Comparison of ENCODE assay signal across 27 cellular contexts in genomic region chr5:141534492-141535213, GRCh38. TPM values are rescaled to one million over a fixed set of nuclear protein-coding genes. Genes with fewer than 3 reads are reported as not detected.
DNase-seq lines count a peak whose midpoint lies in the region; ATAC-seq and TF ChIP-seq lines count a peak whose summit lies in the region.
"Had no signal": no experiment of that assay in that cellular context is flagged by ENCODE, and none has a peak within 500 bp of the region (broad histone marks: within the 10 kb centered on the region; RNA-seq: fewer than 3 reads in every experiment).

No MANE protein-coding gene starts in this region.

- H3K4me1 Mint-ChIP-seq in activated naive CD4-positive, alpha-beta T cell treated with anti-CD3 and anti-CD28 coated beads, Interleukin-2, amount 10 ng/mL, durations not matched to agents 7 days and 5 days, result no peaks in the 10 kb centered on the region
- H3K4me1 Mint-ChIP-seq in endothelial cell (ENCODE audit: unreplicated experiment), result peaks cover 8% of the 10 kb centered on the region
- peaks cover 2% of the 10 kb centered on the region for H3K4me1 Mint-ChIP-seq in stimulated activated effector memory CD8-positive, alpha-beta T cell treated with anti-CD3 and anti-CD28 coated beads, Interleukin-12 subunit alpha, Interleukin-12 subunit beta, amount 100 ng/mL, for 72 hours

- H3K36me3 Mint-ChIP-seq in activated naive CD4-positive, alpha-beta T cell treated with anti-CD3 and anti-CD28 coated beads, Interleukin-2, amount 10 ng/mL, durations not matched to agents 7 days and 5 days, result peaks cover 29% of the 10 kb centered on the region
- H3K36me3 Mint-ChIP-seq in endothelial cell (ENCODE audit: low read depth, unreplicated experiment), result peaks cover 24% of the 10 kb centered on the region
- H3K36me3 Mint-ChIP-seq in stimulated activated effector memory CD8-positive, alpha-beta T cell treated with anti-CD3 and anti-CD28 coated beads, Interleukin-12 subunit alpha, Interleukin-12 subunit beta, amount 100 ng/mL, for 72 hours, result no peaks in the 10 kb centered on the region

- ATAC-seq in stimulated activated effector memory CD8-positive, alpha-beta T cell treated with anti-CD3 and anti-CD28 coated beads, Interleukin-12 subunit alpha, Interleukin-12 subunit beta, amount 100 ng/mL, for 72 hours, result no peak
- no peak for ATAC-seq in GM21367 (IDR thresholded peaks at IDR 0.05; ENCODE audit: unreplicated experiment)
- ATAC-seq in HG02973 (IDR thresholded peaks at IDR 0.05; ENCODE audit: unreplicated experiment), result no peak
- ATAC-seq: body of pancreas, foreskin keratinocyte had no signal

- no peaks in the 10 kb centered on the region for H3K27me3 ChIP-seq in Karpas-422 (ENCODE audit: low read length)
- H3K27me3 ChIP-seq: BLaER1 treated with 17β-estradiol and CSF1 and Interleukin-3, amounts not matched to agents 10 nM and 100 nM; body of pancreas; foreskin keratinocyte; ovary; Peyer's patch had no signal

- no peak for TF ChIP-seq CTCF in endothelial cell (IDR thresholded peaks at IDR 0.05; ENCODE audit: unreplicated experiment)

- H3K9me3 Mint-ChIP-seq in activated naive CD4-positive, alpha-beta T cell treated with anti-CD3 and anti-CD28 coated beads, Interleukin-2, amount 10 ng/mL, durations not matched to agents 7 days and 5 days, result no peaks in the 10 kb centered on the region
- no peaks in the 10 kb centered on the region for H3K9me3 Mint-ChIP-seq in endothelial cell (ENCODE audit: unreplicated experiment)
- H3K9me3 Mint-ChIP-seq in stimulated activated effector memory CD8-positive, alpha-beta T cell treated with anti-CD3 and anti-CD28 coated beads, Interleukin-12 subunit alpha, Interleukin-12 subunit beta, amount 100 ng/mL, for 72 hours, result no peaks in the 10 kb centered on the region
- H3K9me3 Mint-ChIP-seq: IgD-negative memory B cell had no signal

- CTCF ChIA-PET in activated naive CD4-positive, alpha-beta T cell treated with anti-CD3 and anti-CD28 coated beads, Interleukin-2, amount 10 ng/mL, durations not matched to agents 7 days and 5 days (lab: Charles Lee), result interaction anchor here (2.8 kb wide), 1 partner anchor 10 kb away, joined by 12 read pairs; no protein-coding TSS in a partner anchor

- H3K9ac ChIP-seq in Karpas-422 (ENCODE audit: low read length), result no peak overlapping the region
- H3K9ac ChIP-seq: BLaER1 treated with 17β-estradiol and CSF1 and Interleukin-3, amounts not matched to agents 10 nM and 100 nM had no signal

- H4K20me1 ChIP-seq in Karpas-422 (ENCODE audit: insufficient read depth, low read depth, low read length), result no peaks in the 10 kb centered on the region

- no peak overlapping the region for H2AFZ ChIP-seq in Karpas-422 (ENCODE audit: low read length)

- peaks cover 31% of the 10 kb centered on the region for H3K36me3 ChIP-seq in Karpas-422 (ENCODE audit: insufficient read depth, low read length)
- H3K36me3 ChIP-seq: ovary had no signal

- no peak overlapping the region for H3K4me3 ChIP-seq in Karpas-422 (ENCODE audit: low read length)
- H3K4me3 ChIP-seq: BLaER1 treated with 17β-estradiol and CSF1 and Interleukin-3, amounts not matched to agents 10 nM and 100 nM; body of pancreas; ovary; Peyer's patch; thoracic aorta had no signal

- H3K9me3 ChIP-seq in Karpas-422 (ENCODE audit: low read length), result no peaks in the 10 kb centered on the region
- H3K9me3 ChIP-seq: BLaER1 treated with 17β-estradiol and CSF1 and Interleukin-3, amounts not matched to agents 10 nM and 100 nM; body of pancreas; ovary; Peyer's patch; thoracic aorta had no signal

- H3K27me3 Mint-ChIP-seq in activated naive CD4-positive, alpha-beta T cell treated with anti-CD3 and anti-CD28 coated beads, Interleukin-2, amount 10 ng/mL, durations not matched to agents 7 days and 5 days, result no peaks in the 10 kb centered on the region
- no peaks in the 10 kb centered on the region for H3K27me3 Mint-ChIP-seq in endothelial cell (ENCODE audit: unreplicated experiment)
- H3K27me3 Mint-ChIP-seq: IgD-negative memory B cell, naive B cell had no signal

- no peaks in the 10 kb centered on the region for H3K9me2 ChIP-seq in Karpas-422 (replicated peaks; ENCODE audit: insufficient read depth, low read length)

- no peak overlapping the region for H3K4me2 ChIP-seq in Karpas-422 (ENCODE audit: low read depth, low read length, poor library complexity, severe bottlenecking)
- H3K4me2 ChIP-seq: BLaER1 treated with 17β-estradiol and CSF1 and Interleukin-3, amounts not matched to agents 10 nM and 100 nM had no signal

- peaks cover 10% of the 10 kb centered on the region; the same call in 1 of the 2 replicates for H3K79me2 ChIP-seq in Karpas-422 (ENCODE audit: low read length)

- no peak for DNase-seq in activated naive CD4-positive, alpha-beta T cell treated with anti-CD3 and anti-CD28 coated beads, Interleukin-2, amount 10 ng/mL, durations not matched to agents 7 days and 5 days
- DNase-seq in activated naive CD4-positive, alpha-beta T cell treated with Interleukin-2 at 50 U/mL for 16 hours, result no peak
- DNase-seq in Karpas-422 (no peak), endothelial cell (ENCODE audit: low spot score) (no peak), GM03348 (ENCODE audit: low spot score) (no peak)
- peak in 1 of 2 donors; percentile 23 for DNase-seq in stimulated activated effector memory CD8-positive, alpha-beta T cell treated with anti-CD3 and anti-CD28 coated beads, Interleukin-12 subunit alpha, Interleukin-12 subunit beta, amount 100 ng/mL, for 72 hours (ENCODE audit: low spot score in 2 of 2)
- DNase-seq: ACHN; activated CD4-positive, alpha-beta T cell treated with anti-CD3 and anti-CD28 coated beads for 1 hour; activated CD8-positive, alpha-beta memory T cell treated with anti-CD3 and anti-CD28 coated beads for 24 hours; activated T-cell treated with anti-CD3 and anti-CD28 coated beads, Interleukin-2, amount 50 U/mL, for 48 hours; body of pancreas; DMS 273 treated with DMSO at 0.1 percent for 48 hours; effector CD4-positive, alpha-beta T cell; foreskin keratinocyte; naive B cell; NCI-H1417 treated with DMSO at 0.1 percent for 48 hours; NCI-H510A treated with DMSO at 0.1 percent for 48 hours; ovary; Peyer's patch; stimulated activated CD4-positive, alpha-beta T cell treated with anti-CD3 and anti-CD28 coated beads, Interleukin-2, amount 100 ng/mL, for 48 hours; stimulated activated naive CD4-positive, alpha-beta T cell; T-helper 1 cell had no signal

- peak overlapping the region; percentile 22 for H3K27ac Mint-ChIP-seq in activated naive CD4-positive, alpha-beta T cell treated with anti-CD3 and anti-CD28 coated beads, Interleukin-2, amount 10 ng/mL, durations not matched to agents 7 days and 5 days
- H3K27ac Mint-ChIP-seq in endothelial cell (ENCODE audit: unreplicated experiment), result no peak overlapping the region
- H3K27ac Mint-ChIP-seq in stimulated activated effector memory CD8-positive, alpha-beta T cell treated with anti-CD3 and anti-CD28 coated beads, Interleukin-12 subunit alpha, Interleukin-12 subunit beta, amount 100 ng/mL, for 72 hours, result peak overlapping the region; percentile 83

- peaks cover 47% of the 10 kb centered on the region for H3K4me1 ChIP-seq in Karpas-422 (ENCODE audit: low read length)
- H3K4me1 ChIP-seq: Peyer's patch had no signal

- peak overlapping the region; percentile 100 for H3K27ac ChIP-seq in Karpas-422 (ENCODE audit: low read length)
- H3K27ac ChIP-seq: BLaER1 treated with 17β-estradiol and CSF1 and Interleukin-3, amounts not matched to agents 10 nM and 100 nM; body of pancreas; foreskin keratinocyte; ovary; Peyer's patch; thoracic aorta had no signal

- H3K4me3 Mint-ChIP-seq in activated naive CD4-positive, alpha-beta T cell treated with anti-CD3 and anti-CD28 coated beads, Interleukin-2, amount 10 ng/mL, durations not matched to agents 7 days and 5 days, result no peak overlapping the region
- peak overlapping the region; percentile 19 for H3K4me3 Mint-ChIP-seq in endothelial cell (ENCODE audit: unreplicated experiment)
- no peak overlapping the region for H3K4me3 Mint-ChIP-seq in stimulated activated effector memory CD8-positive, alpha-beta T cell treated with anti-CD3 and anti-CD28 coated beads, Interleukin-12 subunit alpha, Interleukin-12 subunit beta, amount 100 ng/mL, for 72 hours
- H3K4me3 Mint-ChIP-seq: IgD-negative memory B cell, naive B cell had no signal

RNA-seq across cellular contexts. Expression of gene PCDHGC5, which starts 45.8 kb away (rescaled TPM):
- 5.1 and 5.8 TPM in 2 replicates for total RNA-seq in Karpas-422 (2014; rRNA removed; shearing (Covaris generic); ENCODE audit: low replicate concordance)
- total RNA-seq in endothelial cell (ENCODE audit: unreplicated experiment), result 2.9 TPM

RNA-seq across cellular contexts. Expression of gene PCDHGC4, which starts 49.8 kb away (rescaled TPM):
- total RNA-seq in Karpas-422 (2014; rRNA removed; shearing (Covaris generic); ENCODE audit: low replicate concordance), result 7.0 and 11.8 TPM in 2 replicates
- total RNA-seq in endothelial cell (ENCODE audit: unreplicated experiment), result 3.5 TPM

RNA-seq across cellular contexts. Expression of gene PCDHGC3, which starts 58.9 kb away (rescaled TPM):
- total RNA-seq in Karpas-422 (2014; rRNA removed; shearing (Covaris generic); ENCODE audit: low replicate concordance), result 61.3 and 75.2 TPM in 2 replicates
- 68.2 TPM for total RNA-seq in endothelial cell (ENCODE audit: unreplicated experiment)
